ENCODE assay signal across 8 cellular contexts in the genomic region with DNA sequence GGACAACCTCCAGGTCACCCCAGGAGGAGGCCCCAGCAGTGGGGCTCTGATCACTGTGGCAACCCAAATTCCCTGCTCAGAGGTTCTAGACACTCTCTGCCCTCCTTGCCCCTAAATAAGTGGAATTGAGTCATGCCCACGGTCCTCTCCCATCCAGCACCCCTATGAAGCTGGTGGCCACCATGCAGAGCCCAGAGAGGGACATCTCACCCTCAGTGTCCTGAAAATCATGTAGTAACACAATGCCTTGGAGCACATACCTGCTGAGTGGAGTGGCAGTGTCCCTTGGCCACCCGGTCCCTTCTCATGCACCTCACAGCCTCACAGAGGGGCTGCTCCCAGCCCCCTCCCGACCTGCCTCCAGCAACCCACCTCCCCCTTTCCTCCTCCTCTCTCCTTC.
A peak's percentile ranks its signal among the peaks of the same experiment; 100 is the strongest.
DNase-seq lines count a peak whose midpoint lies in the region; ATAC-seq lines count a peak whose summit lies in the region.

No MANE protein-coding gene starts in this region.

- H3K4me2 ChIP-seq in neuronal stem cell (ENCODE audit: insufficient read depth, low read length, poor library complexity, severe bottlenecking) (no peak overlapping the region), Karpas-422 (ENCODE audit: low read depth, low read length, poor library complexity, severe bottlenecking) (no peak overlapping the region)

- H3K18ac ChIP-seq in neuronal stem cell (ENCODE audit: low read length), result peak overlapping the region; percentile 21

- H3K27ac Mint-ChIP-seq in stimulated activated naive CD8-positive, alpha-beta T cell treated with anti-CD3 and anti-CD28 coated beads, Interleukin-15, Interleukin-2, amounts not matched to agents 100 ng/mL and 50 ng/mL, for 24 hours, result no peak overlapping the region
- H3K27ac Mint-ChIP-seq in dendritic cell treated with granulocyte-macrophage colony-stimulating factor and Interleukin-4, amounts not matched to agents 40 ng/mL and 50 ng/mL, for 4 days, result peak overlapping the region; percentile 98

- H3K27me3 Mint-ChIP-seq in stimulated activated naive CD8-positive, alpha-beta T cell treated with anti-CD3 and anti-CD28 coated beads, Interleukin-15, Interleukin-2, amounts not matched to agents 100 ng/mL and 50 ng/mL, for 24 hours, result peaks cover 4% of the 10 kb centered on the region
- H3K27me3 Mint-ChIP-seq in dendritic cell treated with granulocyte-macrophage colony-stimulating factor and Interleukin-4, amounts not matched to agents 40 ng/mL and 50 ng/mL, for 4 days, result peaks cover 8% of the 10 kb centered on the region

- H2BK15ac ChIP-seq in neuronal stem cell (ENCODE audit: low read length), result no peak overlapping the region

- H3K4me3 Mint-ChIP-seq in stimulated activated naive CD8-positive, alpha-beta T cell treated with anti-CD3 and anti-CD28 coated beads, Interleukin-15, Interleukin-2, amounts not matched to agents 100 ng/mL and 50 ng/mL, for 24 hours, result peak overlapping the region; percentile 58
- H3K4me3 Mint-ChIP-seq in dendritic cell treated with granulocyte-macrophage colony-stimulating factor and Interleukin-4, amounts not matched to agents 40 ng/mL and 50 ng/mL, for 4 days, result no peak overlapping the region

- H3K9me3 Mint-ChIP-seq in stimulated activated naive CD8-positive, alpha-beta T cell treated with anti-CD3 and anti-CD28 coated beads, Interleukin-15, Interleukin-2, amounts not matched to agents 100 ng/mL and 50 ng/mL, for 24 hours, result no peaks in the 10 kb centered on the region
- H3K9me3 Mint-ChIP-seq in dendritic cell treated with granulocyte-macrophage colony-stimulating factor and Interleukin-4, amounts not matched to agents 40 ng/mL and 50 ng/mL, for 4 days, result no peaks in the 10 kb centered on the region

- H3K14ac ChIP-seq in neuronal stem cell (ENCODE audit: low read length), result no peak overlapping the region

- H3K36me3 ChIP-seq in neuronal stem cell (replicated peaks in 1 of 2; ENCODE audit: control insufficient read depth in 2 of 2, insufficient read depth in 2 of 2, low read length in 2 of 2) (no peaks in the 10 kb centered on the region), Karpas-422 (ENCODE audit: insufficient read depth, low read length) (no peaks in the 10 kb centered on the region)

- no peak overlapping the region for H4K91ac ChIP-seq in neuronal stem cell (ENCODE audit: low read depth, low read length, poor library complexity)

- H3K79me1 ChIP-seq in neuronal stem cell (ENCODE audit: low read depth, low read length), result no peaks in the 10 kb centered on the region

- H3K4me1 ChIP-seq in neuronal stem cell (ENCODE audit: control insufficient read depth in 2 of 2, insufficient read depth in 1 of 2, low read depth in 1 of 2, low read length in 2 of 2) (peaks cover 4 to 5% of the 10 kb centered on the region in 2 donors), Karpas-422 (ENCODE audit: low read length) (peaks cover 14% of the 10 kb centered on the region)

- no CpG with 5 or more reads among the region's 3 CpGs for WGBS in neuronal stem cell (ENCODE audit: extremely low coverage in 2 of 2, insufficient read length in 2 of 2, insufficient replicate concordance in 1 of 2), 2 donors

- ATAC-seq in stimulated activated naive CD8-positive, alpha-beta T cell treated with anti-CD3 and anti-CD28 coated beads, Interleukin-15, Interleukin-2, amounts not matched to agents 100 U/mL and 50 U/mL, for 24 hours, result no peak
- ATAC-seq in HG03460 (IDR thresholded peaks at IDR 0.05; ENCODE audit: unreplicated experiment), result no peak

- H3K36me3 Mint-ChIP-seq in stimulated activated naive CD8-positive, alpha-beta T cell treated with anti-CD3 and anti-CD28 coated beads, Interleukin-15, Interleukin-2, amounts not matched to agents 100 ng/mL and 50 ng/mL, for 24 hours (ENCODE audit: low read depth), result no peaks in the 10 kb centered on the region
- no peaks in the 10 kb centered on the region for H3K36me3 Mint-ChIP-seq in dendritic cell treated with granulocyte-macrophage colony-stimulating factor and Interleukin-4, amounts not matched to agents 40 ng/mL and 50 ng/mL, for 4 days (ENCODE audit: low read depth)

- no peak overlapping the region for H3K4me3 ChIP-seq in neuronal stem cell (ENCODE audit: low read length in 2 of 2)
- no peak overlapping the region for H3K4me3 ChIP-seq in Karpas-422 (ENCODE audit: low read length)

- no peaks in the 10 kb centered on the region for H3K9me2 ChIP-seq in Karpas-422 (replicated peaks; ENCODE audit: insufficient read depth, low read length)

- H3K27me3 ChIP-seq in neuronal stem cell (ENCODE audit: control insufficient read depth in 3 of 3, insufficient read depth in 3 of 3, low read depth in 1 of 3, low read length in 3 of 3) (peaks cover 0 to 5% (median 0%) of the 10 kb centered on the region in 3 experiments), Karpas-422 (ENCODE audit: low read length) (no peaks in the 10 kb centered on the region)

- H3K9ac ChIP-seq in neuronal stem cell (ENCODE audit: low read depth, low read length, poor library complexity), result no peak overlapping the region
- no peak overlapping the region for H3K9ac ChIP-seq in Karpas-422 (ENCODE audit: low read length)

- DNase-seq in stimulated activated naive CD8-positive, alpha-beta T cell treated with anti-CD3 and anti-CD28 coated beads, Interleukin-15, Interleukin-2, amounts not matched to agents 100 U/mL and 50 U/mL, for 24 hours, result no peak
- no peak for DNase-seq in neuronal stem cell (ENCODE audit: low spot score)
- no peak for DNase-seq in Karpas-422
- DNase-seq in NCI-H446 (lab: John Stamatoyannopoulos, UW), result no peak
- DNase-seq in NCI-H1048 (lab: John Stamatoyannopoulos, UW), result no peak

- H2BK120ac ChIP-seq in neuronal stem cell (ENCODE audit: low read depth, low read length), result no peak overlapping the region

- H3K4ac ChIP-seq in neuronal stem cell (ENCODE audit: low read length), result no peak overlapping the region

- intact Hi-C loops in dendritic cell treated with granulocyte-macrophage colony-stimulating factor and Interleukin-4, amounts not matched to agents 40 ng/mL and 50 ng/mL, for 4 days (cut with micrococcal nuclease), result loop anchor here (5.0 kb wide), 1 partner anchor 36 kb away; no protein-coding TSS in a partner anchor

- H2AFZ ChIP-seq in neuronal stem cell (ENCODE audit: low read length), result no peak overlapping the region
- no peak overlapping the region for H2AFZ ChIP-seq in Karpas-422 (ENCODE audit: low read length)

- peaks cover 68% of the 10 kb centered on the region for H3K4me1 Mint-ChIP-seq in stimulated activated naive CD8-positive, alpha-beta T cell treated with anti-CD3 and anti-CD28 coated beads, Interleukin-15, Interleukin-2, amounts not matched to agents 100 ng/mL and 50 ng/mL, for 24 hours (ENCODE audit: low read depth)
- H3K4me1 Mint-ChIP-seq in dendritic cell treated with granulocyte-macrophage colony-stimulating factor and Interleukin-4, amounts not matched to agents 40 ng/mL and 50 ng/mL, for 4 days (ENCODE audit: low read depth), result peaks cover 65% of the 10 kb centered on the region

- H4K20me1 ChIP-seq in Karpas-422 (ENCODE audit: insufficient read depth, low read depth, low read length), result no peaks in the 10 kb centered on the region

- no peak overlapping the region for H2AK5ac ChIP-seq in neuronal stem cell (ENCODE audit: low read depth, low read length)

- no peak overlapping the region for H3K27ac ChIP-seq in neuronal stem cell (replicated peaks; ENCODE audit: low read length)
- H3K27ac ChIP-seq in Karpas-422 (ENCODE audit: low read length), result no peak overlapping the region

- H4K8ac ChIP-seq in neuronal stem cell (ENCODE audit: low read depth, low read length), result no peak overlapping the region

- no peaks in the 10 kb centered on the region for H3K79me2 ChIP-seq in Karpas-422 (ENCODE audit: low read length)

- H3K23ac ChIP-seq in neuronal stem cell (ENCODE audit: low read depth, low read length, poor library complexity), result no peak overlapping the region

- H2BK12ac ChIP-seq in neuronal stem cell (ENCODE audit: low read length), result no peak overlapping the region

- H3K9me3 ChIP-seq in neuronal stem cell (replicated peaks in 1 of 2; ENCODE audit: control insufficient read depth in 2 of 2, insufficient read depth in 1 of 2, low read depth in 1 of 2, low read length in 2 of 2), result no peaks in the 10 kb centered on the region
- no peaks in the 10 kb centered on the region for H3K9me3 ChIP-seq in Karpas-422 (ENCODE audit: low read length)

- H2BK5ac ChIP-seq in neuronal stem cell (ENCODE audit: low read length), result no peak overlapping the region
